In genomic region chr20:43916073-43916874, GRCh38 we compare ENCODE assay signal across 9 cellular contexts. TPM values are rescaled to one million over a fixed set of nuclear protein-coding genes. Genes with fewer than 3 reads are reported as not detected.
DNase-seq lines count a peak whose midpoint lies in the region; ATAC-seq and TF ChIP-seq lines count a peak whose summit lies in the region.
"Had no signal": no experiment of that assay in that cellular context is flagged by ENCODE, and none has a peak within 500 bp of the region (broad histone marks: within the 10 kb centered on the region; RNA-seq: fewer than 3 reads in every experiment).

No MANE protein-coding gene starts in this region.

- intact Hi-C loops in sciatic nerve (cut with DNase I) = no loop called here

- DNase-seq in BJ (ENCODE audit: low read depth) (no peak), M059J (ENCODE audit: low read depth) (peak; percentile 37), naive B cell (no peak), sciatic nerve (ENCODE audit: low spot score) (no peak), NCI-H1930 (lab: John Stamatoyannopoulos, UW) (no peak)
- no peak for DNase-seq in effector memory CD4-positive, alpha-beta T cell
- DNase-seq: kidney glomerular epithelial cell had no signal

- H3K36me3 ChIP-seq in BJ (ENCODE audit: control insufficient read depth, insufficient read depth, low read length) = no peaks in the 10 kb centered on the region
- no peaks in the 10 kb centered on the region for H3K36me3 ChIP-seq in effector memory CD4-positive, alpha-beta T cell (ENCODE audit: control insufficient read depth, insufficient read depth, low read length)

- ATAC-seq in naive B cell (ENCODE audit: low read depth in 2 of 2) (no peak), HG02840 (IDR thresholded peaks at IDR 0.05; ENCODE audit: low FRiP score, unreplicated experiment) (no peak), sciatic nerve (no peak), HG02798 (IDR thresholded peaks at IDR 0.05; ENCODE audit: poor library complexity, unreplicated experiment) (no peak)

- POLR2A ChIA-PET in BJ (lab: Charles Lee) = no interaction called here

- no peaks in the 10 kb centered on the region for H3K27me3 ChIP-seq in BJ (ENCODE audit: control insufficient read depth, insufficient read depth, low read length)
- H3K27me3 ChIP-seq in effector memory CD4-positive, alpha-beta T cell (replicated peaks; ENCODE audit: control insufficient read depth, insufficient read depth, low read length, poor library complexity, severe bottlenecking) = peaks cover 25% of the 10 kb centered on the region

- CTCF ChIA-PET in BJ (lab: Yijun Ruan, JAX) = no interaction called here

- H3K4me3 Mint-ChIP-seq in naive B cell = peak overlapping the region in 6 of 8 donors; percentile 29 to 89 (median 68)

- peaks cover 0 to 31% (median 14%) of the 10 kb centered on the region in 7 donors for H3K9me3 Mint-ChIP-seq in naive B cell

- peaks cover 0 to 6% of the 10 kb centered on the region in 2 donors for H3K36me3 Mint-ChIP-seq in naive B cell

- peaks cover 9 to 24% (median 13%) of the 10 kb centered on the region in 3 donors for H3K4me1 Mint-ChIP-seq in naive B cell

- no peaks in the 10 kb centered on the region for H3K9me3 ChIP-seq in effector memory CD4-positive, alpha-beta T cell (ENCODE audit: control insufficient read depth, low read length)

- peak overlapping the region in 1 of 6 donors; percentile 20 for H3K27ac Mint-ChIP-seq in naive B cell

- no peak overlapping the region for H3K27ac ChIP-seq in effector memory CD4-positive, alpha-beta T cell (ENCODE audit: insufficient read depth, low read length, poor library complexity, severe bottlenecking)

- H3K27me3 Mint-ChIP-seq in naive B cell = peaks cover 62 to 93% (median 71%) of the 10 kb centered on the region in 3 donors

- TF ChIP-seq CTCF in BJ (IDR thresholded peaks at IDR 0.05; ENCODE audit: insufficient read depth, low read depth, low read length) = no peak

- H3K4me3 ChIP-seq in BJ (ENCODE audit: low read depth, low read length) = peak overlapping the region; percentile 53
- peak overlapping the region; percentile 48 for H3K4me3 ChIP-seq in effector memory CD4-positive, alpha-beta T cell (ENCODE audit: insufficient read depth, low read depth, low read length, poor library complexity, severe bottlenecking)

- H3K4me1 ChIP-seq in effector memory CD4-positive, alpha-beta T cell (ENCODE audit: control insufficient read depth, insufficient read depth, low read length, poor library complexity, severe bottlenecking) = peaks cover 21% of the 10 kb centered on the region

RNA-seq across cellular contexts. Expression of gene TOX2, which starts 1.6 kb away (rescaled TPM):
- polyA plus RNA-seq in BJ (2011; rRNA removed) (4.3 and 7.6 TPM in 2 replicates), naive B cell (ENCODE audit: low read depth in 6 of 6) (under 1 TPM in 3 of 6 donors, not detected in 3; 0.17 to 0.26 (median 0.26) TPM)
- 5.5 and 7.2 TPM in 2 replicates for polyA minus RNA-seq in BJ (2011; rRNA and poly(A)+ RNA removed)
- total RNA-seq in M059J (2014; rRNA removed; shearing (Covaris generic)) = 6.1 and 8.4 TPM in 2 replicates
- 2.1 TPM for total RNA-seq in sciatic nerve
